Comparison of ENCODE assay signal across 22 cellular contexts in genomic region chr22:46848227-46848626, GRCh38.
DNase-seq lines count a peak whose midpoint lies in the region; TF ChIP-seq lines count a peak whose summit lies in the region.
"Had no signal": no experiment of that assay in that cellular context is flagged by ENCODE, and none has a peak within 500 bp of the region (broad histone marks: within the 10 kb centered on the region; RNA-seq: fewer than 3 reads in every experiment).

No MANE protein-coding gene starts in this region.

- peaks cover 35% of the 10 kb centered on the region for H3K4me1 Mint-ChIP-seq in MCF 10A (ENCODE audit: insufficient read depth, unreplicated experiment)
- H3K4me1 Mint-ChIP-seq in activated CD4-positive, alpha-beta memory T cell treated with anti-CD3 and anti-CD28 coated beads, Interleukin-2, amount 10 ng/mL, durations not matched to agents 7 days and 5 days = peaks cover 15% of the 10 kb centered on the region

- H3K4me1 ChIP-seq in mammary epithelial cell (ENCODE audit: insufficient read depth, low read length) = peaks cover 33% of the 10 kb centered on the region

- no peaks in the 10 kb centered on the region for H3K9me3 ChIP-seq in mammary epithelial cell (replicated peaks; ENCODE audit: insufficient read depth, low read length)
- H3K9me3 ChIP-seq: esophagus squamous epithelium, left ventricle myocardium inferior, MG63, mucosa of descending colon, vagina had no signal

- CTCF ChIA-PET in mammary epithelial cell (lab: Charles Lee; ENCODE audit: low non-redundant PET) = no interaction called here
- CTCF ChIA-PET in MCF 10A (lab: Yijun Ruan, JAX) = no interaction called here
- CTCF ChIA-PET in activated CD4-positive, alpha-beta memory T cell treated with anti-CD3 and anti-CD28 coated beads, Interleukin-2, amount 10 ng/mL, durations not matched to agents 7 days and 5 days (lab: Charles Lee) = no interaction called here

- H3K4me3 Mint-ChIP-seq in MCF 10A (ENCODE audit: unreplicated experiment) = no peak overlapping the region
- no peak overlapping the region for H3K4me3 Mint-ChIP-seq in activated CD4-positive, alpha-beta memory T cell treated with anti-CD3 and anti-CD28 coated beads, Interleukin-2, amount 10 ng/mL, durations not matched to agents 7 days and 5 days
- H3K4me3 Mint-ChIP-seq: central memory CD8-positive, alpha-beta T cell had no signal

- H3K9ac ChIP-seq in mammary epithelial cell (ENCODE audit: insufficient read depth, low read length) = no peak overlapping the region

- intact Hi-C loops in mammary epithelial cell (cut with micrococcal nuclease) (loop anchor here (5.0 to 10.0 kb wide), 2 partner anchors 87 to 304 kb away; no protein-coding TSS in a partner anchor), MCF 10A (cut with micrococcal nuclease) (loop anchor here (5.0 kb wide), 2 partner anchors 739 to 1644 kb away; no protein-coding TSS in a partner anchor)

- H3K27me3 Mint-ChIP-seq in MCF 10A (ENCODE audit: insufficient read depth, unreplicated experiment) = no peaks in the 10 kb centered on the region
- no peaks in the 10 kb centered on the region for H3K27me3 Mint-ChIP-seq in activated CD4-positive, alpha-beta memory T cell treated with anti-CD3 and anti-CD28 coated beads, Interleukin-2, amount 10 ng/mL, durations not matched to agents 7 days and 5 days
- H3K27me3 Mint-ChIP-seq: central memory CD8-positive, alpha-beta T cell had no signal

- no peaks in the 10 kb centered on the region for H3K9me3 Mint-ChIP-seq in MCF 10A (ENCODE audit: unreplicated experiment)
- no peaks in the 10 kb centered on the region for H3K9me3 Mint-ChIP-seq in activated CD4-positive, alpha-beta memory T cell treated with anti-CD3 and anti-CD28 coated beads, Interleukin-2, amount 10 ng/mL, durations not matched to agents 7 days and 5 days
- H3K9me3 Mint-ChIP-seq: central memory CD8-positive, alpha-beta T cell had no signal

- peaks cover 23% of the 10 kb centered on the region for H3K36me3 Mint-ChIP-seq in MCF 10A (ENCODE audit: insufficient read depth, unreplicated experiment)
- peaks cover 24% of the 10 kb centered on the region for H3K36me3 Mint-ChIP-seq in activated CD4-positive, alpha-beta memory T cell treated with anti-CD3 and anti-CD28 coated beads, Interleukin-2, amount 10 ng/mL, durations not matched to agents 7 days and 5 days (ENCODE audit: low read depth)

- H3K4me2 ChIP-seq in mammary epithelial cell (ENCODE audit: insufficient read depth, low read depth, low read length) = no peak overlapping the region

- DNase-seq in mammary epithelial cell (peak; percentile 43), MCF 10A (ENCODE audit: unreplicated experiment) (no peak), brain microvascular endothelial cell (peak; percentile 20), left kidney (ENCODE audit: low read depth, low spot score) (peak; percentile 53), foreskin melanocyte (no peak), AG08395 (ENCODE audit: low spot score) (no peak)
- no peak for DNase-seq in activated CD4-positive, alpha-beta memory T cell treated with anti-CD3 and anti-CD28 coated beads, Interleukin-2, amount 10 ng/mL, durations not matched to agents 7 days and 5 days
- no peak for DNase-seq in stimulated activated CD4-positive, alpha-beta T cell treated with anti-CD3 and anti-CD28 coated beads, Interleukin-15, amount 100 ng/mL, for 24 hours
- DNase-seq: activated gamma-delta T cell treated with Interleukin-2 at 50 U/mL for 16 hours, amygdala, C1 segment of cervical spinal cord, esophagus squamous epithelium, glutamatergic neuron, left ventricle myocardium inferior, MG63, mucosa of descending colon, NCI-H1436, NCI-H2171 treated with DMSO at 0.1 percent for 48 hours, NCI-H774, Right ventricle myocardium superior had no signal

- H3K27me3 ChIP-seq in mammary epithelial cell (ENCODE audit: insufficient read depth, low read length) (no peaks in the 10 kb centered on the region), brain microvascular endothelial cell (replicated peaks) (no peaks in the 10 kb centered on the region)
- H3K27me3 ChIP-seq: esophagus squamous epithelium, MG63, vagina had no signal

- POLR2A ChIA-PET in MCF 10A (lab: Yijun Ruan, JAX) = no interaction called here
- POLR2A ChIA-PET in activated CD4-positive, alpha-beta memory T cell treated with anti-CD3 and anti-CD28 coated beads, Interleukin-2, amount 10 ng/mL, durations not matched to agents 7 days and 5 days (lab: Charles Lee) = no interaction called here

- no peak overlapping the region for H3K27ac Mint-ChIP-seq in MCF 10A (ENCODE audit: low read depth, unreplicated experiment)
- H3K27ac Mint-ChIP-seq in activated CD4-positive, alpha-beta memory T cell treated with anti-CD3 and anti-CD28 coated beads, Interleukin-2, amount 10 ng/mL, durations not matched to agents 7 days and 5 days = no peak overlapping the region

- H3K4me3 ChIP-seq in mammary epithelial cell (replicated peaks in 1 of 3; ENCODE audit: insufficient read depth in 1 of 3, low read depth in 2 of 3, low read length in 3 of 3) (no peak overlapping the region), brain microvascular endothelial cell (ENCODE audit: low read depth, low read length) (no peak overlapping the region)
- H3K4me3 ChIP-seq: esophagus squamous epithelium, left ventricle myocardium inferior, MG63, mucosa of descending colon, vagina had no signal

- peaks cover 81% of the 10 kb centered on the region for H3K79me2 ChIP-seq in mammary epithelial cell (ENCODE audit: insufficient read depth, low read length)

- in situ Hi-C loops in mammary epithelial cell (cut with MboI; ENCODE audit: low sequenced_read_pairs in 2 of 2) = loop anchor here (10.0 to 25.0 kb wide), 2 partner anchors 514 to 1647 kb away; no protein-coding TSS in a partner anchor
- in situ Hi-C loops in brain microvascular endothelial cell (cut with HindIII; ENCODE audit: low pct_ligation_motif_present, low sequenced_read_pairs) = no loop called here

- WGBS in mammary epithelial cell (ENCODE audit: low coverage, missing lambda C conversion rate) = 85% methylated on average over 8 of the region's 8 CpGs

- no peak overlapping the region for H2AFZ ChIP-seq in mammary epithelial cell (ENCODE audit: low read depth, low read length)

- H4K20me1 ChIP-seq in mammary epithelial cell (ENCODE audit: insufficient read depth, low read length) = peaks cover 2% of the 10 kb centered on the region

- BruUV-seq in mammary epithelial cell (replicated peaks; lab: Mats Ljungman, UMichigan) (no TSS peak), MCF 10A (replicated peaks; lab: Mats Ljungman, UMichigan) (no TSS peak)

- H3K36me3 ChIP-seq in mammary epithelial cell (ENCODE audit: insufficient read depth, low read length) (peaks cover 3% of the 10 kb centered on the region), brain microvascular endothelial cell (replicated peaks) (no peaks in the 10 kb centered on the region)
- H3K36me3 ChIP-seq: vagina had no signal

- dilution Hi-C loops in mammary epithelial cell (cut with HindIII; ENCODE audit: low sequenced_read_pairs) = no loop called here

- H3K27ac ChIP-seq in mammary epithelial cell (ENCODE audit: insufficient read depth, low read depth, low read length) (no peak overlapping the region), brain microvascular endothelial cell (no peak overlapping the region)
- H3K27ac ChIP-seq: esophagus squamous epithelium, left ventricle myocardium inferior, vagina had no signal

- TF ChIP-seq CTCF in mammary epithelial cell (conservative IDR thresholded peaks at IDR 0.05 in 1 of 2, IDR thresholded peaks at IDR 0.05 in 1 of 2; ENCODE audit: extremely low read depth in 1 of 2, insufficient read depth in 1 of 2, low read depth in 1 of 2, low read length in 2 of 2) = no peak
- TF ChIP-seq CTCF in MCF 10A (IDR thresholded peaks at IDR 0.05; ENCODE audit: unreplicated experiment) = no peak
- no peak for TF ChIP-seq CTCF in brain microvascular endothelial cell (IDR thresholded peaks at IDR 0.05; ENCODE audit: low read depth, low read length, missing control alignments)

Comparison
In these comparisons a context has a peak if more than half of its experiments do, and no peak if none do; other contexts are left out.
1. DNase-seq: peak in mammary epithelial cell (single experiment), brain microvascular endothelial cell (single experiment) and left kidney (single experiment); none in MCF 10A (single experiment), activated CD4-positive, alpha-beta memory T cell treated with anti-CD3 and anti-CD28 coated beads, Interleukin-2, amount 10 ng/mL, durations not matched to agents 7 days and 5 days (single experiment), foreskin melanocyte (single experiment), stimulated activated CD4-positive, alpha-beta T cell treated with anti-CD3 and anti-CD28 coated beads, Interleukin-15, amount 100 ng/mL, for 24 hours (single experiment) and AG08395 (single experiment).